In the genomic region with DNA sequence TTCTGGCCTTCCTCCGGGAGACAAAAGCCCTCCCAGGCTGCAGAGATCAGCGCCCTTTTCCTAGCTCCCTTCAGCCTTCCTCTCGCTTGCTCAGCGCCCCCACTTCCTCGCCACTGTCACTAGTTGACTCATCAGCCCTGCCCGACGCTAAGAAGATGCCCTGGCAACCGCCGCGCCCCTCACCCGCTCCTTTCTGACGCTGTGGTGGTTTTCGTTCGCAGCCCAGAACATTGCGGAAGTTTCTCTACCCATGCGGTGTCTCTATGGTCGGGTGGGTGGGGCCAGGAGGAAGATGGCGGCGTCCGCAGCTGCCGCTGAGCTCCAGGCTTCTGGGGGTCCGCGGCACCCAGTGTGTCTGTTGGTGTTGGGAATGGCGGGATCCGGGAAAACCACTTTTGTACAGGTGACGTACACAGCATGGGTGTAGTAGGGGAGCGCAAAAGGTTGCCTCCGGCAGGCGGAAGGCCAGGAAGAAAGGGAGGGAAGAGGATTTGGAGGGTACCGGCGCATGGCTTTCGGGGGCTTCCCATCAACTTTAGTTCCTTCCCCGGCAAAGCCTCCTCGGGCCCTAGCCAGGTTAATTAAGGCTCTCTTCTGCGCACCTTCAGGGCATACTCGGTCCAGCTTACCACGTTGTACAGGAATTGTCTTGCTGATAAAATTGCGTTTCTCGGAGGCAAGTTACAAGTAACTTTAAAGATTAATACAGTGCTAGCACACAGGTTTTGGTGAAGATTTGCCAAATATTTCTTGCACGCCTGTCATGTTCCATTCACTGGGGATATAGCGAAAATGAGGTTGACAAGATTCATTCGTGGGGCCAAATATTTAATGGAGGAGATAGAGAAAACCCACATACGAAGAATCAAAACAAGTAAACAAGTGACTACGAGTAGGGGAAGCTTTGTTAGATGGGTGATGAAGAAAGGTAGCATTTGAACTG, we compare ENCODE assay signal across 8 cellular contexts. TPM values are rescaled to one million over a fixed set of nuclear protein-coding genes. Genes with fewer than 3 reads are reported as not detected.
A peak's percentile ranks its signal among the peaks of the same experiment; 100 is the strongest.
DNase-seq lines count a peak whose midpoint lies in the region; ATAC-seq and TF ChIP-seq lines count a peak whose summit lies in the region.

Gene CCDC121, minus strand, starts transcription at position 246 of the 943 bp plus-strand sequence. CDS start 1,213 bp downstream, outside the sequence.
Gene GPN1, plus strand, starts transcription at position 284 of the 943 bp plus-strand sequence. Its CDS starts 9 bp downstream, at position 293.

- H3K4me3 Mint-ChIP-seq in activated T-cell treated with anti-CD3 and anti-CD28 coated beads, Interleukin-2, amount 50 U/mL, for 72 hours, result no peak within 1 kb of the TSS
- H3K4me3 Mint-ChIP-seq in naive thymus-derived CD8-positive, alpha-beta T cell, result no peak within 1 kb of the TSS
- no peak within 1 kb of the TSS for H3K4me3 Mint-ChIP-seq in stimulated activated naive B cell treated with anti-CD40 and anti-IgM and Interleukin-4, amounts not matched to agents 10 μg/mL and 1 μg/mL and 100 μg/mL, for 72 hours

- DNase-seq in DND-41 (peak; percentile 96), KBM-7 (peak; percentile 96), fibroblast of mammary gland (ENCODE audit: low read depth) (peak; percentile 93)
- peak; percentile 95 to 97 for DNase-seq in activated T-cell treated with anti-CD3 and anti-CD28 coated beads, Interleukin-2, amount 50 U/mL, for 72 hours
- peak; percentile 84 to 97 (median 94) for DNase-seq in naive thymus-derived CD8-positive, alpha-beta T cell
- DNase-seq in stimulated activated naive B cell treated with anti-CD40 and anti-IgM and Interleukin-4, amounts not matched to agents 10 μg/mL and 1 μg/mL and 100 μg/mL, for 72 hours, result peak; percentile 91

- H3K4me3 ChIP-seq in DND-41 (ENCODE audit: low read depth in 1 of 2, low read length in 2 of 2) (peak within 1 kb of the TSS; percentile 57 to 85), fibroblast of mammary gland (ENCODE audit: control insufficient read depth, low read depth, low read length) (peak within 1 kb of the TSS; percentile 84)

- ATAC-seq in DND-41 (ENCODE audit: insufficient read depth, low read depth) (peak; percentile 99), GM21723 (IDR thresholded peaks at IDR 0.05; ENCODE audit: unreplicated experiment) (peak; percentile 98)
- peak; percentile 97 for ATAC-seq in activated T-cell treated with anti-CD3 and anti-CD28 coated beads, Interleukin-2, amount 50 U/mL, for 72 hours (replicated peaks in 1 of 2)
- ATAC-seq in naive thymus-derived CD8-positive, alpha-beta T cell, result peak; percentile 99 to 100
- ATAC-seq in stimulated activated naive B cell treated with anti-CD40 and anti-IgM and Interleukin-4, amounts not matched to agents 10 μg/mL and 1 μg/mL and 100 μg/mL, for 72 hours (replicated peaks), result peak; percentile 100

- H3K9me3 ChIP-seq in DND-41 (ENCODE audit: insufficient read depth, low read length, severe bottlenecking), result no peaks in the 10 kb centered on the region

- peak within 1 kb of the TSS; percentile 9 for H3K27ac Mint-ChIP-seq in activated T-cell treated with anti-CD3 and anti-CD28 coated beads, Interleukin-2, amount 50 U/mL, for 72 hours
- H3K27ac Mint-ChIP-seq in naive thymus-derived CD8-positive, alpha-beta T cell, result peak within 1 kb of the TSS in 3 of 10 donors; percentile 71 to 84 (median 76)
- H3K27ac Mint-ChIP-seq in stimulated activated naive B cell treated with anti-CD40 and anti-IgM and Interleukin-4, amounts not matched to agents 10 μg/mL and 1 μg/mL and 100 μg/mL, for 72 hours, result peak within 1 kb of the TSS; percentile 53

- H3K79me2 ChIP-seq in DND-41 (ENCODE audit: insufficient read depth, low read length), result peaks cover 28% of the 10 kb centered on the region

- no peaks in the 10 kb centered on the region for H3K9me3 Mint-ChIP-seq in activated T-cell treated with anti-CD3 and anti-CD28 coated beads, Interleukin-2, amount 50 U/mL, for 72 hours
- no peaks in the 10 kb centered on the region for H3K9me3 Mint-ChIP-seq in naive thymus-derived CD8-positive, alpha-beta T cell
- no peaks in the 10 kb centered on the region for H3K9me3 Mint-ChIP-seq in stimulated activated naive B cell treated with anti-CD40 and anti-IgM and Interleukin-4, amounts not matched to agents 10 μg/mL and 1 μg/mL and 100 μg/mL, for 72 hours

- H3K4me2 ChIP-seq in DND-41 (ENCODE audit: insufficient read depth, low read length), result peak within 1 kb of the TSS; percentile 73

- H4K20me1 ChIP-seq in DND-41 (ENCODE audit: insufficient read depth, low read length), result no peaks in the 10 kb centered on the region

- POLR2A ChIA-PET in naive thymus-derived CD8-positive, alpha-beta T cell (lab: Charles Lee), result interaction anchor here (0.6 to 2.1 kb wide), 7 partner anchors 15 to 307 kb away, joined by 3 to 15 read pairs (median 4); partner anchors contain the start of genes PPM1G, SLC4A1AP, SUPT7L and ZNF512

- H3K4me1 ChIP-seq in DND-41 (ENCODE audit: insufficient read depth, low read length), result peaks cover 46% of the 10 kb centered on the region

- H3K9ac ChIP-seq in DND-41 (ENCODE audit: low read depth, low read length), result peak within 1 kb of the TSS; percentile 68

- TF ChIP-seq CTCF in DND-41 (IDR thresholded peaks at IDR 0.05; ENCODE audit: borderline replicate concordance, extremely low read depth, low read length, poor library complexity, severe bottlenecking) (no peak), fibroblast of mammary gland (conservative IDR thresholded peaks at IDR 0.05; ENCODE audit: control insufficient read depth, insufficient read depth, low read depth, low read length) (no peak)

- no peaks in the 10 kb centered on the region for H3K27me3 Mint-ChIP-seq in activated T-cell treated with anti-CD3 and anti-CD28 coated beads, Interleukin-2, amount 50 U/mL, for 72 hours (ENCODE audit: low read depth)
- no peaks in the 10 kb centered on the region for H3K27me3 Mint-ChIP-seq in naive thymus-derived CD8-positive, alpha-beta T cell
- H3K27me3 Mint-ChIP-seq in stimulated activated naive B cell treated with anti-CD40 and anti-IgM and Interleukin-4, amounts not matched to agents 10 μg/mL and 1 μg/mL and 100 μg/mL, for 72 hours, result no peaks in the 10 kb centered on the region

- H3K27ac ChIP-seq in DND-41 (ENCODE audit: low read length), result peak within 1 kb of the TSS; percentile 86

- in situ Hi-C loops in KBM-7 (cut with MboI; ENCODE audit: low pct_unique_long_range_greater_than_20kb, low sequenced_read_pairs), result no loop called here

- no peaks in the 10 kb centered on the region for H3K4me1 Mint-ChIP-seq in activated T-cell treated with anti-CD3 and anti-CD28 coated beads, Interleukin-2, amount 50 U/mL, for 72 hours (ENCODE audit: low read depth)
- peaks cover 6 to 25% (median 13%) of the 10 kb centered on the region in 4 donors for H3K4me1 Mint-ChIP-seq in naive thymus-derived CD8-positive, alpha-beta T cell
- H3K4me1 Mint-ChIP-seq in stimulated activated naive B cell treated with anti-CD40 and anti-IgM and Interleukin-4, amounts not matched to agents 10 μg/mL and 1 μg/mL and 100 μg/mL, for 72 hours, result peaks cover 9 to 15% of the 10 kb centered on the region in 2 donors

- no peaks in the 10 kb centered on the region for H3K27me3 ChIP-seq in DND-41 (ENCODE audit: insufficient read depth, low read length, poor library complexity)

- peak within 1 kb of the TSS; percentile 98 for H2AFZ ChIP-seq in DND-41 (ENCODE audit: low read depth, low read length)

- H3K36me3 ChIP-seq in DND-41 (ENCODE audit: insufficient read depth, low read length), result peaks cover 33% of the 10 kb centered on the region

- H3K36me3 Mint-ChIP-seq in activated T-cell treated with anti-CD3 and anti-CD28 coated beads, Interleukin-2, amount 50 U/mL, for 72 hours (ENCODE audit: insufficient read depth in 2 of 2), result peaks cover 3 to 8% of the 10 kb centered on the region in 2 donors
- H3K36me3 Mint-ChIP-seq in naive thymus-derived CD8-positive, alpha-beta T cell, result peaks cover 0 to 41% (median 7%) of the 10 kb centered on the region in 3 donors
- H3K36me3 Mint-ChIP-seq in stimulated activated naive B cell treated with anti-CD40 and anti-IgM and Interleukin-4, amounts not matched to agents 10 μg/mL and 1 μg/mL and 100 μg/mL, for 72 hours, result peaks cover 16 to 39% of the 10 kb centered on the region in 2 donors

TF ChIP-seq in PFSK-1, 5 proteins besides CTCF, POLR2A, EP300 and RAD21 (continues in another document):
- TF ChIP-seq SIN3A (IDR thresholded peaks at IDR 0.05; ENCODE audit: borderline replicate concordance, insufficient read depth, low read length) (peak; percentile 96; the same call in 1 of the 2 replicates), POLR2AphosphoS5 (IDR thresholded peaks at IDR 0.05; ENCODE audit: low read depth, low read length) (peak; percentile 89), FOXP2 (optimal IDR thresholded peaks at IDR 0.05; ENCODE audit: borderline replicate concordance, extremely low read depth, extremely low read length, insufficient read depth) (no peak)

RNA-seq across cellular contexts. Expression of gene CCDC121, which starts in this region (rescaled TPM):
- 1.4 TPM for polyA plus RNA-seq in PFSK-1 (2012; ENCODE audit: insufficient read length, low read depth)
- under 1 TPM in 1 of 2 donors, not detected in 1; 0.28 TPM for total RNA-seq in activated T-cell treated with anti-CD3 and anti-CD28 coated beads, Interleukin-2, amount 50 U/mL, for 72 hours
- total RNA-seq in naive thymus-derived CD8-positive, alpha-beta T cell, result 1 to 10 TPM; 1.6 to 1.8 TPM
- polyA plus RNA-seq in naive thymus-derived CD8-positive, alpha-beta T cell, result 1 to 10 TPM in 1 of 3 donors, under 1 TPM in 2; 0.38 to 1.8 (median 0.99) TPM

RNA-seq across cellular contexts. Expression of gene GPN1, which starts in this region (rescaled TPM):
- 30.9 TPM for polyA plus RNA-seq in PFSK-1 (2012; ENCODE audit: insufficient read length, low read depth)
- total RNA-seq in activated T-cell treated with anti-CD3 and anti-CD28 coated beads, Interleukin-2, amount 50 U/mL, for 72 hours, result 10 to 100 TPM; 43.6 to 45.9 TPM
- 10 to 100 TPM; 26.4 to 27.1 TPM for total RNA-seq in naive thymus-derived CD8-positive, alpha-beta T cell
- polyA plus RNA-seq in naive thymus-derived CD8-positive, alpha-beta T cell, result 10 to 100 TPM; 57.1 to 70.4 (median 61.3) TPM

Comparison
In these comparisons a context has a peak if more than half of its experiments do, and no peak if none do; other contexts are left out.
1. Peak in every context shown above with its lines: DNase-seq, ATAC-seq, H3K4me3 ChIP-seq and H3K27ac ChIP-seq.